ENCODE assay signal across 8 cellular contexts in the genomic region with DNA sequence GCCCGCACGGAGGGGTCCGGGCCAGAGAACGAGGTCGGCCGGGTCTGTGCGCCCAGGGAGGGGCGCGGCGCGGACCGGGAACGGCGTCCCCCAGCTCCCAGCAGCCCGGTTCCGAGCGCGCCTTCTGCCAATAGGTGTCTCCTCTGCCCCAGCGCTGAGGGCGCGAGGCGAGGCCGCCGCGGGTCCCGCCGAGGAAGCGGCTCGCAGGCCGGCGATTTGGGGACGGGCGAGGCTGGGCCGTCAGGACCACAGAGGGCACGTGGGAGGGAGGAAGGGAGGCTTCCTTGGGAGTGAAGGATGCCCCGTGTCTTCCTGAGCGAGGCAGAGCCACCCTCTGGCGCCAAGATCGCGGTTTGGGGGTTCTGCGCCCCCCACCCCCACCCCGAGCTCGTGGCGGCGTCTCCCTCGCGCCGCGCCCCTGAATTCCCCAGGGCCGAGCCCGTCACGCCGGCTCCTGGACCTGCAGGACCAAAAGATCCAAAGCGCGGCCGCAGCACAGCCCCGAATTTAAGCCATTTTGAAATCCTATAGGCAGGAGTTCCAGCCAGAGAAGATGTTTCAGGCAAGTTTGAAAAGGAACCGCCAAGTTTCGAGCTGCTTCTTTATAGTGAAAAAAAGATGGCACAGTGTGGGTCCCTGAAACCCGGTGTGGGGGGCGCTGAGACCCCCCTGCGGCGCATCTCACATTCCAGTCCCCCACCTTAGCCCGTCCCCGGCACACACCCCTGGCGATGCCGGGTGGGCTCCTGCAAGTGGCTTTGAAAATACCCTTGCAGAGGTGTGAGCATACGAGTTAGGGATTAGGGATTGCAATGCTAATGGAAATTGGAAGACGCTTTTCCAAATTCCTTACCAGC. TPM values are rescaled to one million over a fixed set of nuclear protein-coding genes. Genes with fewer than 3 reads are reported as not detected.
A peak's percentile ranks its signal among the peaks of the same experiment; 100 is the strongest.
DNase-seq lines count a peak whose midpoint lies in the region; ATAC-seq, FAIRE-seq and TF ChIP-seq lines count a peak whose summit lies in the region.

No MANE protein-coding gene starts in this region.

- in situ Hi-C loops in G401 (cut with HindIII; ENCODE audit: low sequenced_read_pairs): no loop called here

- no peaks in the 10 kb centered on the region for H3K9me3 Mint-ChIP-seq in activated CD4-positive, alpha-beta memory T cell treated with anti-CD3 and anti-CD28 coated beads, Interleukin-2, amount 10 ng/mL, durations not matched to agents 7 days and 5 days

- intact Hi-C loops in pancreas (cut with DNase I): no loop called here

- DNase-seq in GM10266 (ENCODE audit: extremely low spot score): peak; percentile 80
- DNase-seq in HUDEP-2 (lab: John Stamatoyannopoulos, UW; ENCODE audit: unreplicated experiment in 76 of 76): peak in 49 of 76 experiments; percentile 4 to 68 (median 39)
- DNase-seq in activated CD4-positive, alpha-beta memory T cell treated with anti-CD3 and anti-CD28 coated beads, Interleukin-2, amount 10 ng/mL, durations not matched to agents 7 days and 5 days: peak; percentile 53
- DNase-seq in fibroblast of the aortic adventitia (ENCODE audit: low read depth): peak; percentile 35
- peak in 3 of 6 donors; percentile 39 to 83 (median 44) for DNase-seq in pancreas
- DNase-seq in G401 (ENCODE audit: low spot score): no peak
- no peak for DNase-seq in NCI-H2029 (lab: John Stamatoyannopoulos, UW)

- H3K36me3 ChIP-seq in pancreas: no peaks in the 10 kb centered on the region

- TF ChIP-seq CTCF in GM10266 (IDR thresholded peaks at IDR 0.05; ENCODE audit: control insufficient read depth, insufficient read depth, low read depth, missing control alignments) (peak; percentile 66), fibroblast of the aortic adventitia (IDR thresholded peaks at IDR 0.05; ENCODE audit: insufficient read depth, low read length) (no peak), pancreas (IDR thresholded peaks at IDR 0.05) (no peak)

- ATAC-seq in pancreas: peak in 2 of 4 donors; percentile 9 to 13
- ATAC-seq in HG02884 (IDR thresholded peaks at IDR 0.05; ENCODE audit: unreplicated experiment): no peak

- H3K27me3 ChIP-seq in pancreas: peaks cover 0 to 5% (median 0%) of the 10 kb centered on the region in 4 donors

- no peak for FAIRE-seq in pancreas (lab: Jason Lieb, UNC)

- WGBS in pancreas, 2 donors: 10 to 13% methylated on average over 35 to 69 of the region's 69 CpGs

- peak overlapping the region; percentile 61 for H3K4me3 Mint-ChIP-seq in activated CD4-positive, alpha-beta memory T cell treated with anti-CD3 and anti-CD28 coated beads, Interleukin-2, amount 10 ng/mL, durations not matched to agents 7 days and 5 days

- peak overlapping the region; percentile 60 for H3K4me3 ChIP-seq in fibroblast of the aortic adventitia (ENCODE audit: low read depth, low read length)
- H3K4me3 ChIP-seq in pancreas: peak overlapping the region; percentile 31 to 64 (median 40)

- POLR2A ChIA-PET in activated CD4-positive, alpha-beta memory T cell treated with anti-CD3 and anti-CD28 coated beads, Interleukin-2, amount 10 ng/mL, durations not matched to agents 7 days and 5 days (lab: Charles Lee): interaction anchor here (0.8 to 4.5 kb wide), 6 partner anchors 9 to 282 kb away, joined by 3 to 39 read pairs (median 6); no protein-coding TSS in a partner anchor

- H3K36me3 Mint-ChIP-seq in activated CD4-positive, alpha-beta memory T cell treated with anti-CD3 and anti-CD28 coated beads, Interleukin-2, amount 10 ng/mL, durations not matched to agents 7 days and 5 days (ENCODE audit: low read depth): peaks cover 12% of the 10 kb centered on the region

- H3K4me1 Mint-ChIP-seq in activated CD4-positive, alpha-beta memory T cell treated with anti-CD3 and anti-CD28 coated beads, Interleukin-2, amount 10 ng/mL, durations not matched to agents 7 days and 5 days: peaks cover 32% of the 10 kb centered on the region

- no peak overlapping the region for H3K27ac Mint-ChIP-seq in activated CD4-positive, alpha-beta memory T cell treated with anti-CD3 and anti-CD28 coated beads, Interleukin-2, amount 10 ng/mL, durations not matched to agents 7 days and 5 days

- no peak overlapping the region for H3K27ac ChIP-seq in pancreas

- H3K4me1 ChIP-seq in pancreas: peaks cover 0 to 14% (median 10%) of the 10 kb centered on the region in 3 donors

- no peaks in the 10 kb centered on the region for H3K9me3 ChIP-seq in pancreas

- peaks cover 20% of the 10 kb centered on the region for H3K27me3 Mint-ChIP-seq in activated CD4-positive, alpha-beta memory T cell treated with anti-CD3 and anti-CD28 coated beads, Interleukin-2, amount 10 ng/mL, durations not matched to agents 7 days and 5 days

- CTCF ChIA-PET in activated CD4-positive, alpha-beta memory T cell treated with anti-CD3 and anti-CD28 coated beads, Interleukin-2, amount 10 ng/mL, durations not matched to agents 7 days and 5 days (lab: Charles Lee): interaction anchor here (1.2 to 2.8 kb wide), 5 partner anchors 9 to 248 kb away, joined by 3 to 15 read pairs (median 5); no protein-coding TSS in a partner anchor

RNA-seq across cellular contexts. Expression of a gene that starts 0.9 kb away (rescaled TPM):
- total RNA-seq in activated CD4-positive, alpha-beta memory T cell treated with anti-CD3 and anti-CD28 coated beads, Interleukin-2, amount 10 ng/mL, durations not matched to agents 7 days and 5 days: 10 to 100 TPM; 43.8 to 44.5 TPM
- total RNA-seq in fibroblast of the aortic adventitia (ENCODE audit: low replicate concordance) (2.0 and 3.0 TPM in 2 replicates), pancreas (1 to 10 TPM; 3.4 to 7.9 (median 4.5) TPM)
- polyA plus RNA-seq in pancreas: 1 to 10 TPM; 4.3 to 4.5 TPM
- 6.8 and 11.9 TPM in 2 replicates for total RNA-seq in G401 (2014; rRNA removed; shearing (Covaris generic))

Comparison
In these comparisons a context has a peak if more than half of its experiments do, and no peak if none do; other contexts are left out.
1. DNase-seq: peak in GM10266 (single experiment), HUDEP-2 (49 of 76), activated CD4-positive, alpha-beta memory T cell treated with anti-CD3 and anti-CD28 coated beads, Interleukin-2, amount 10 ng/mL, durations not matched to agents 7 days and 5 days (single experiment) and fibroblast of the aortic adventitia (single experiment); none in G401 (single experiment) and NCI-H2029 (single experiment).